ENCODE assay signal across 8 cellular contexts in genomic region chr1:42173155-42173933, GRCh38. TPM values are rescaled to one million over a fixed set of nuclear protein-coding genes. Genes with fewer than 3 reads are reported as not detected.
DNase-seq lines count a peak whose midpoint lies in the region; ATAC-seq and TF ChIP-seq lines count a peak whose summit lies in the region.

No MANE protein-coding gene starts in this region.

- H3K9me3 ChIP-seq in MM.1S (replicated peaks; ENCODE audit: insufficient read depth, low read length) = no peaks in the 10 kb centered on the region

- H3K4me3 ChIP-seq in MM.1S (ENCODE audit: low read length) (no peak overlapping the region), rectal smooth muscle tissue (ENCODE audit: low read length) (no peak overlapping the region)

- no peaks in the 10 kb centered on the region for H3K27me3 ChIP-seq in MM.1S (replicated peaks; ENCODE audit: insufficient read depth, low read length)
- H3K27me3 ChIP-seq in rectal smooth muscle tissue (ENCODE audit: control insufficient read depth, insufficient read depth, low read length) = no peaks in the 10 kb centered on the region

- H3K4me1 Mint-ChIP-seq in T-cell = peaks cover 0 to 2% (median 2%) of the 10 kb centered on the region in 3 donors
- no peaks in the 10 kb centered on the region for H3K4me1 Mint-ChIP-seq in activated naive CD8-positive, alpha-beta T cell treated with anti-CD3 and anti-CD28 coated beads, Interleukin-2, amount 10 ng/mL, durations not matched to agents 7 days and 5 days

- no peak overlapping the region for H2AFZ ChIP-seq in MM.1S (ENCODE audit: low read length)

- H3K36me3 ChIP-seq in MM.1S (replicated peaks; ENCODE audit: insufficient read depth, low read length) (no peaks in the 10 kb centered on the region), rectal smooth muscle tissue (ENCODE audit: control insufficient read depth, insufficient read depth, low read length) (no peaks in the 10 kb centered on the region)

- no peaks in the 10 kb centered on the region for H3K9me3 Mint-ChIP-seq in T-cell
- H3K9me3 Mint-ChIP-seq in activated naive CD8-positive, alpha-beta T cell treated with anti-CD3 and anti-CD28 coated beads, Interleukin-2, amount 10 ng/mL, durations not matched to agents 7 days and 5 days = no peaks in the 10 kb centered on the region

- H3K9me2 ChIP-seq in MM.1S (replicated peaks; ENCODE audit: insufficient read depth, low read length) = no peaks in the 10 kb centered on the region

- CTCF ChIA-PET in T-cell (lab: Charles Lee) = interaction anchor here (0.6 to 1.5 kb wide), 8 partner anchors 40 to 803 kb away, joined by 3 to 8 read pairs (median 3); no protein-coding TSS in a partner anchor

- H3K79me2 ChIP-seq in MM.1S (ENCODE audit: low read length) = no peaks in the 10 kb centered on the region

- H3K36me3 Mint-ChIP-seq in T-cell = peaks cover 3% of the 10 kb centered on the region
- H3K36me3 Mint-ChIP-seq in activated naive CD8-positive, alpha-beta T cell treated with anti-CD3 and anti-CD28 coated beads, Interleukin-2, amount 10 ng/mL, durations not matched to agents 7 days and 5 days = no peaks in the 10 kb centered on the region

- peak; percentile 64 for DNase-seq in Daoy (ENCODE audit: low read depth)
- peak; percentile 59 for DNase-seq in MM.1S
- DNase-seq in T-cell = peak; percentile 21 to 72 (median 59)
- peak; percentile 72 for DNase-seq in activated naive CD8-positive, alpha-beta T cell treated with anti-CD3 and anti-CD28 coated beads, Interleukin-2, amount 10 ng/mL, durations not matched to agents 7 days and 5 days
- peak; percentile 60 for DNase-seq in left cardiac atrium

- H3K27ac Mint-ChIP-seq in T-cell = peak overlapping the region in 1 of 2 donors; percentile 29
- no peak overlapping the region for H3K27ac Mint-ChIP-seq in activated naive CD8-positive, alpha-beta T cell treated with anti-CD3 and anti-CD28 coated beads, Interleukin-2, amount 10 ng/mL, durations not matched to agents 7 days and 5 days

- no peaks in the 10 kb centered on the region for H3F3A ChIP-seq in MM.1S (ENCODE audit: insufficient read depth, low read length)

- no peak overlapping the region for H3K4me2 ChIP-seq in MM.1S (ENCODE audit: low read depth, low read length)

- H3K4me1 ChIP-seq in MM.1S (ENCODE audit: low read length) (no peaks in the 10 kb centered on the region), rectal smooth muscle tissue (ENCODE audit: control insufficient read depth, insufficient read depth, low read length) (peaks cover 12% of the 10 kb centered on the region)

- H3K4me3 Mint-ChIP-seq in T-cell = no peak overlapping the region
- H3K4me3 Mint-ChIP-seq in activated naive CD8-positive, alpha-beta T cell treated with anti-CD3 and anti-CD28 coated beads, Interleukin-2, amount 10 ng/mL, durations not matched to agents 7 days and 5 days = no peak overlapping the region

- no peak overlapping the region for H3K9ac ChIP-seq in MM.1S (ENCODE audit: low read length)
- H3K9ac ChIP-seq in rectal smooth muscle tissue (ENCODE audit: low read length) = no peak overlapping the region

- intact Hi-C loops in left cardiac atrium (cut with DNase I) = loop anchor here (5.0 kb wide), 2 partner anchors 164 to 366 kb away; partner anchors contain the start of gene FOXJ3 (in 1 of the 2)

- no peak overlapping the region for H3K27ac ChIP-seq in MM.1S (ENCODE audit: low read length)
- H3K27ac ChIP-seq in rectal smooth muscle tissue (ENCODE audit: low read depth, low read length) = peak overlapping the region; percentile 45

- POLR2A ChIA-PET in T-cell (lab: Charles Lee) = interaction anchor here in 1 of 2 donors (0.7 kb wide), 2 partner anchors 253 to 593 kb away, joined by 3 to 4 read pairs; partner anchors contain the start of genes C1orf50 and P3H1
- POLR2A ChIA-PET in activated naive CD8-positive, alpha-beta T cell treated with anti-CD3 and anti-CD28 coated beads, Interleukin-2, amount 10 ng/mL, durations not matched to agents 7 days and 5 days (lab: Charles Lee) = interaction anchor here (1.0 kb wide), 1 partner anchor 486 kb away, joined by 3 read pairs; no protein-coding TSS in a partner anchor

- TF ChIP-seq CTCF in MM.1S (IDR thresholded peaks at IDR 0.05; ENCODE audit: low read length) = peak; percentile 95

- H3K27me3 Mint-ChIP-seq in T-cell = peaks cover 0 to 3% of the 10 kb centered on the region in 2 donors
- H3K27me3 Mint-ChIP-seq in activated naive CD8-positive, alpha-beta T cell treated with anti-CD3 and anti-CD28 coated beads, Interleukin-2, amount 10 ng/mL, durations not matched to agents 7 days and 5 days = no peaks in the 10 kb centered on the region

- ATAC-seq in T-cell (replicated peaks in 1 of 4) (peak; percentile 69 to 77 (median 71)), left cardiac atrium (peak; percentile 66 to 67), HG02852 (IDR thresholded peaks at IDR 0.05; ENCODE audit: unreplicated experiment) (no peak), HG03095 (IDR thresholded peaks at IDR 0.05; ENCODE audit: unreplicated experiment) (no peak)
- peak; percentile 68 for ATAC-seq in activated naive CD8-positive, alpha-beta T cell treated with anti-CD3 and anti-CD28 coated beads, Interleukin-2, amount 10 ng/mL, durations not matched to agents 7 days and 5 days (ENCODE audit: low read depth)

- H4K20me1 ChIP-seq in MM.1S (ENCODE audit: insufficient read depth, low read length) = no peaks in the 10 kb centered on the region

RNA-seq across cellular contexts. Expression of gene GUCA2A, which starts 8.8 kb away (rescaled TPM):
- total RNA-seq in Daoy (2014; rRNA removed; shearing (Covaris generic)) = not detected in 2 replicates
- total RNA-seq in T-cell (not detected), left cardiac atrium (not detected)
- total RNA-seq in activated naive CD8-positive, alpha-beta T cell treated with anti-CD3 and anti-CD28 coated beads, Interleukin-2, amount 10 ng/mL, durations not matched to agents 7 days and 5 days = not detected

RNA-seq across cellular contexts. Expression of gene GUCA2B, which starts 20.1 kb away (rescaled TPM):
- total RNA-seq in Daoy (2014; rRNA removed; shearing (Covaris generic)) = not detected in 2 replicates
- total RNA-seq in T-cell (not detected), left cardiac atrium (not detected)
- total RNA-seq in activated naive CD8-positive, alpha-beta T cell treated with anti-CD3 and anti-CD28 coated beads, Interleukin-2, amount 10 ng/mL, durations not matched to agents 7 days and 5 days = not detected

Comparison
In these comparisons a context has a peak if more than half of its experiments do, and no peak if none do; other contexts are left out.
1. ATAC-seq: peak in T-cell (4 of 4), activated naive CD8-positive, alpha-beta T cell treated with anti-CD3 and anti-CD28 coated beads, Interleukin-2, amount 10 ng/mL, durations not matched to agents 7 days and 5 days (single experiment) and left cardiac atrium (2 of 2); none in HG02852 (single experiment) and HG03095 (single experiment).
2. Peak in every context shown above with its lines, with median percentiles within 50 percentile points of each other: DNase-seq.